ENCODE assay signal across 9 cellular contexts in the genomic region with DNA sequence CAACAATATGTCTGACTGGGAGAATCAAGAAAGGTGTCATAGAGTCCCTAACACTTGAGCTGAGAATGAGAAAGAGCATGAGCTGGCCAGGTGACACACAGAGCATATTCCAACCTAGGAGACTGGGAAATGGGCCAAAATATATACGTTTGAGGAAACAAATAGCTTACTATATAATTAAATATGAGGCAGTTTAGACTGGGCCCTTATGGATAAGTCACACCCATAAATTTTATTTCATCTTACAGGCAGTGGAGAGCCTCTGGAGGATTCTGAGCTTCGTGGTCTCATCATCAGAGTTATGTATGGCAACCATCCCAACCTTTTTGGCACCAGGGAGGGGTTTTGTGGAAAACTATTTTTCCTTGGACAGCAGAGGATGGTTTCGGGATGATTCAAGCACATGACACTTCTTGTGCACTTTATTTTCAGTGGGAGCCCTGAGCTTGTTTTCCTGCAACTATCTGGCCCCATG. TPM values are rescaled to one million over a fixed set of nuclear protein-coding genes. Genes with fewer than 3 reads are reported as not detected.
A peak's percentile ranks its signal among the peaks of the same experiment; 100 is the strongest.
DNase-seq lines count a peak whose midpoint lies in the region; ATAC-seq, FAIRE-seq and TF ChIP-seq lines count a peak whose summit lies in the region.
"Had no signal": no experiment of that assay in that cellular context is flagged by ENCODE, and none has a peak within 500 bp of the region (broad histone marks: within the 10 kb centered on the region; RNA-seq: fewer than 3 reads in every experiment).

No MANE protein-coding gene starts in this region.

- TF ChIP-seq CTCF in right atrium auricular region (IDR thresholded peaks at IDR 0.05) (no peak), K562 (IDR thresholded peaks at IDR 0.05 in 2 of 3, conservative IDR thresholded peaks at IDR 0.05 in 1 of 3; ENCODE audit: insufficient read depth in 2 of 3, low read depth in 1 of 3, low read length in 3 of 3) (no peak), left lung (IDR thresholded peaks at IDR 0.05) (no peak), vagina (IDR thresholded peaks at IDR 0.05) (no peak)

- TF ChIP-seq POLR2A in K562 (conservative IDR thresholded peaks at IDR 0.05) (no peak), vagina (IDR thresholded peaks at IDR 0.05) (no peak)

- TF ChIP-seq EP300 in K562 (IDR thresholded peaks at IDR 0.05; ENCODE audit: low read length), result no peak

- H4K20me1 ChIP-seq in K562 (replicated peaks; ENCODE audit: control insufficient read depth, insufficient read depth, low read length), result no peaks in the 10 kb centered on the region

- peak overlapping the region; percentile 16; the same call in 1 of the 2 replicates for H2AFZ ChIP-seq in K562 (ENCODE audit: low read depth, low read length)

- H3K9ac ChIP-seq in K562 (ENCODE audit: insufficient read depth in 1 of 2, low read depth in 2 of 2, low read length in 2 of 2), result peak overlapping the region in 1 of 2 experiments; percentile 97; a peak in 1 of 4 replicates

- BruUV-seq in K562 (replicated peaks; lab: Mats Ljungman, UMichigan), result no TSS peak

- in situ Hi-C loops in K562 (cut with MboI), result loop anchor here (5.0 kb wide), 1 partner anchor 129 kb away; no protein-coding TSS in a partner anchor

- DNase-seq in right atrium auricular region (ENCODE audit: low spot score), result no peak
- no peak for DNase-seq in Right ventricle myocardium inferior (ENCODE audit: missing footprints)
- no peak for DNase-seq in K562 (ENCODE audit: extremely low read depth in 1 of 4, low spot score in 3 of 4)
- DNase-seq in left lung, result no peak
- no peak for DNase-seq in vagina (ENCODE audit: extremely low spot score in 2 of 2)
- DNase-seq in activated CD4-positive, alpha-beta T cell treated with anti-CD3 and anti-CD28 coated beads for 4 hours, result no peak
- no peak for DNase-seq in activated CD8-positive, alpha-beta memory T cell treated with anti-CD3 and anti-CD28 coated beads, Interleukin-2, amount 50 U/mL, for 4 hours
- DNase-seq in left cardiac atrium, result no peak
- DNase-seq: stimulated activated CD4-positive, alpha-beta T cell treated with anti-CD3 and anti-CD28 coated beads, Interleukin-1b, Interleukin-23, amount 100 ng/mL, for 48 hours had no signal

- H3K4me2 ChIP-seq in K562 (ENCODE audit: insufficient read depth, low read length), result peak overlapping the region; percentile 95

- H3K27ac ChIP-seq in right atrium auricular region (peak overlapping the region; percentile 14 to 94), K562 (ENCODE audit: extremely low read depth, low read depth, low read length) (peak overlapping the region; percentile 99), left lung (peak overlapping the region; percentile 21 to 100), vagina (peak overlapping the region; percentile 96)

- ATAC-seq in Right ventricle myocardium inferior (no peak), K562 (no peak), left lung (no peak), left cardiac atrium (no peak)

- 16% methylated on average over 3 of the region's 3 CpGs for WGBS in K562 (ENCODE audit: insufficient coverage, low coverage, missing lambda C conversion rate)

- no peak for FAIRE-seq in K562 (lab: Jason Lieb, UNC)

- H3K27me3 ChIP-seq in right atrium auricular region (no peaks in the 10 kb centered on the region), K562 (ENCODE audit: control insufficient read depth in 2 of 2, insufficient read depth in 2 of 2, low read length in 2 of 2) (no peaks in the 10 kb centered on the region), left lung (no peaks in the 10 kb centered on the region), vagina (no peaks in the 10 kb centered on the region)

- H3K36me3 ChIP-seq in right atrium auricular region (no peaks in the 10 kb centered on the region), K562 (ENCODE audit: control insufficient read depth, insufficient read depth, low read length) (no peaks in the 10 kb centered on the region), left lung (no peaks in the 10 kb centered on the region), vagina (no peaks in the 10 kb centered on the region)

- H3K9me1 ChIP-seq in K562 (ENCODE audit: control insufficient read depth, insufficient read depth, low read length), result no peaks in the 10 kb centered on the region

- CTCF ChIA-PET in K562 (lab: Yijun Ruan, JAX; ENCODE audit: low intra/inter-chr PET ratio), result interaction anchor here (3.5 to 3.8 kb wide), 2 partner anchors 34 to 55 kb away, joined by 20 to 39 read pairs; no protein-coding TSS in a partner anchor

- intact Hi-C loops in Right ventricle myocardium inferior (cut with DNase I), result loop anchor here (10.0 kb wide), 1 partner anchor 52 kb away; no protein-coding TSS in a partner anchor
- intact Hi-C loops in K562 (cut with micrococcal nuclease), result loop anchor here (5.0 kb wide), 1 partner anchor 176 kb away; no protein-coding TSS in a partner anchor
- intact Hi-C loops in left lung (cut with DNase I), result no loop called here
- intact Hi-C loops in vagina (cut with DNase I), result loop anchor here (5.0 kb wide), 1 partner anchor 34 kb away; no protein-coding TSS in a partner anchor
- intact Hi-C loops in left cardiac atrium (cut with DNase I), result loop anchor here in 1 of 2 donors (10.0 kb wide), 1 partner anchor 52 kb away; no protein-coding TSS in a partner anchor

- H3K4me3 ChIP-seq in right atrium auricular region, result no peak overlapping the region
- no peak overlapping the region for H3K4me3 ChIP-seq in K562
- no peak overlapping the region for H3K4me3 ChIP-seq in left lung
- H3K4me3 ChIP-seq in vagina, result no peak overlapping the region

- no peaks in the 10 kb centered on the region for H3K9me3 ChIP-seq in right atrium auricular region
- no peaks in the 10 kb centered on the region for H3K9me3 ChIP-seq in K562 (replicated peaks; ENCODE audit: control insufficient read depth, insufficient read depth, low read depth, low read length)
- H3K9me3 ChIP-seq in left lung, result no peaks in the 10 kb centered on the region
- H3K9me3 ChIP-seq in vagina, result no peaks in the 10 kb centered on the region

- POLR2A ChIA-PET in K562 (lab: Yijun Ruan, JAX), result interaction anchor here (0.6 to 9.0 kb wide), 20 partner anchors 9 to 416 kb away, joined by 3 to 95 read pairs (median 4); a partner anchor contains a TSS

- no peak for TF ChIP-seq RAD21 in K562 (CRISPR knock-in tag; conservative IDR thresholded peaks at IDR 0.05 in 1 of 2, IDR thresholded peaks at IDR 0.05 in 1 of 2)

- peaks cover 0 to 45% of the 10 kb centered on the region in 2 donors for H3K4me1 ChIP-seq in right atrium auricular region
- peaks cover 56 to 58% of the 10 kb centered on the region in 2 experiments for H3K4me1 ChIP-seq in K562 (replicated peaks in 1 of 2; ENCODE audit: control insufficient read depth in 2 of 2, insufficient read depth in 2 of 2, low read length in 2 of 2)
- peaks cover 6 to 47% of the 10 kb centered on the region in 2 donors for H3K4me1 ChIP-seq in left lung
- H3K4me1 ChIP-seq in vagina, result peaks cover 29% of the 10 kb centered on the region

- H3K79me2 ChIP-seq in K562 (ENCODE audit: control insufficient read depth, insufficient read depth, low read length), result peaks cover 17% of the 10 kb centered on the region; the same call in 2 of the 3 replicates

TF ChIP-seq in K562, 482 proteins besides CTCF, POLR2A, EP300 and RAD21 (continues in another document):
- 0 out of 2 replicates have a peak, but pooled peaks have one; percentile 37 for TF ChIP-seq MECOM (CRISPR knock-in tag; IDR thresholded peaks at IDR 0.05)

RNA-seq across cellular contexts. Expression of a gene that starts 12.9 kb away (rescaled TPM):
- total RNA-seq in right atrium auricular region (10 to 100 TPM; 37.6 to 68.1 TPM), Right ventricle myocardium inferior (57.5 TPM), K562 (2014; rRNA removed) (101 and 110 TPM in 2 replicates), K562 (2014; rRNA removed; fragmentation: Illumina TruSeq; extraction: Trizol) (106 and 108 TPM in 2 replicates), K562 (2015; rRNA removed; fragmentation: Illumina TruSeq; extraction: Trizol) (116 TPM in 2 replicates), K562 (2021) (136 and 139 TPM in 2 replicates), left lung (10 to 100 TPM; 22.0 to 55.8 TPM), vagina (11.8 TPM), left cardiac atrium (10 to 100 TPM; 46.2 to 53.8 TPM)
- 88.6 and 124 TPM in 2 replicates for total RNA-seq in K562 (2011; cell fraction: chromatin; rRNA removed; ENCODE audit: low replicate concordance)
- total RNA-seq in K562 (2011; cell fraction: nucleolus; rRNA removed), result 76.6 and 81.5 TPM in 2 replicates
- total RNA-seq in K562 (2011; cell fraction: nucleoplasm; rRNA removed), result 59.8 and 71.4 TPM in 2 replicates
- polyA plus RNA-seq in K562 (2011; rRNA removed) (187 and 214 TPM in 2 replicates), K562 (2014; fragmentation: Illumina TruSeq; extraction: Trizol) (113 and 118 TPM in 2 replicates), K562 (2014; fragmentation: Nextera tagmentation; extraction: Ambion mirVana) (10 to 100 TPM; 54.6 to 70.1 TPM), K562 (2014; rRNA removed) (145 and 149 TPM in 2 replicates)
- polyA plus RNA-seq in K562 (2011; cell fraction: cytosol; rRNA removed), result 201 and 211 TPM in 2 replicates
- 136 and 150 TPM in 2 replicates for polyA plus RNA-seq in K562 (2011; cell fraction: nucleus; rRNA removed)
- 121 and 287 TPM in 2 replicates for polyA plus RNA-seq in K562 (2012)
- 136 and 185 TPM in 2 replicates for polyA minus RNA-seq in K562 (2011; rRNA and poly(A)+ RNA removed)
- polyA minus RNA-seq in K562 (2011; cell fraction: cytosol; rRNA and poly(A)+ RNA removed), result 67.3 and 100 TPM in 2 replicates
- polyA minus RNA-seq in K562 (2011; cell fraction: nucleus; rRNA and poly(A)+ RNA removed), result 20.6 and 27.7 TPM in 2 replicates

RNA-seq across cellular contexts. Expression of a gene that starts 15.4 kb away (rescaled TPM):
- 100 to 1,000 TPM; 181 to 184 TPM for total RNA-seq in right atrium auricular region
- total RNA-seq in Right ventricle myocardium inferior, result 275 TPM
- total RNA-seq in K562 (2011; cell fraction: chromatin; rRNA removed; ENCODE audit: low replicate concordance), result 141 and 220 TPM in 2 replicates
- total RNA-seq in K562 (2011; cell fraction: nucleolus; rRNA removed), result 93.6 and 93.8 TPM in 2 replicates
- 147 and 201 TPM in 2 replicates for total RNA-seq in K562 (2011; cell fraction: nucleoplasm; rRNA removed)
- 86.6 and 92.4 TPM in 2 replicates for total RNA-seq in K562 (2014; rRNA removed)
- 111 and 114 TPM in 2 replicates for total RNA-seq in K562 (2014; rRNA removed; fragmentation: Illumina TruSeq; extraction: Trizol)
- 100 and 113 TPM in 2 replicates for total RNA-seq in K562 (2015; rRNA removed; fragmentation: Illumina TruSeq; extraction: Trizol)
- total RNA-seq in K562 (2021), result 124 and 126 TPM in 2 replicates
- polyA plus RNA-seq in K562 (2011; rRNA removed), result 151 and 210 TPM in 2 replicates
- 171 and 185 TPM in 2 replicates for polyA plus RNA-seq in K562 (2011; cell fraction: cytosol; rRNA removed)
- polyA plus RNA-seq in K562 (2011; cell fraction: nucleus; rRNA removed), result 130 and 168 TPM in 2 replicates
- polyA plus RNA-seq in K562 (2012), result 133 and 231 TPM in 2 replicates
- polyA plus RNA-seq in K562 (2014; fragmentation: Illumina TruSeq; extraction: Trizol), result 162 and 176 TPM in 2 replicates
- 100 to 1,000 TPM; 143 to 211 TPM for polyA plus RNA-seq in K562 (2014; fragmentation: Nextera tagmentation; extraction: Ambion mirVana)
- 145 and 159 TPM in 2 replicates for polyA plus RNA-seq in K562 (2014; rRNA removed)
- 135 and 183 TPM in 2 replicates for polyA minus RNA-seq in K562 (2011; rRNA and poly(A)+ RNA removed)
- 64.3 and 74.2 TPM in 2 replicates for polyA minus RNA-seq in K562 (2011; cell fraction: cytosol; rRNA and poly(A)+ RNA removed)
- polyA minus RNA-seq in K562 (2011; cell fraction: nucleus; rRNA and poly(A)+ RNA removed), result 60.0 and 62.5 TPM in 2 replicates
- total RNA-seq in left lung, result 100 to 1,000 TPM in 1 of 2 donors, 10 to 100 TPM in 1; 99.3 to 134 TPM
- 93.8 TPM for total RNA-seq in vagina
- 100 to 1,000 TPM; 218 to 225 TPM for total RNA-seq in left cardiac atrium

Comparison
In these comparisons a context has a peak if more than half of its experiments do, and no peak if none do; other contexts are left out.
1. intact Hi-C loops: an anchor here in Right ventricle myocardium inferior (10.0 kb wide), K562 (5.0 kb wide) and vagina (5.0 kb wide); none called in left lung.